21 cellular contexts compared by ENCODE assay signal in genomic region chr5:126377444-126377843, GRCh38. TPM values are rescaled to one million over a fixed set of nuclear protein-coding genes. Genes with fewer than 3 reads are reported as not detected.
DNase-seq lines count a peak whose midpoint lies in the region; ATAC-seq and TF ChIP-seq lines count a peak whose summit lies in the region.
"Had no signal": no experiment of that assay in that cellular context is flagged by ENCODE, and none has a peak within 500 bp of the region (broad histone marks: within the 10 kb centered on the region; RNA-seq: fewer than 3 reads in every experiment).

No MANE protein-coding gene starts in this region.

- intact Hi-C loops in Right ventricle myocardium superior (cut with DNase I): no loop called here

- H3K9me3 ChIP-seq in SK-N-MC (ENCODE audit: low read depth, low read length) (0 out of 2 replicates have a peak, but pooled peaks cover 2% of the 10 kb centered on the region), osteoblast (ENCODE audit: low read depth, low read length) (no peaks in the 10 kb centered on the region)

- DNase-seq in EL (peak; percentile 59), SK-N-MC (ENCODE audit: low read depth, low spot score) (no peak), dedifferentiated amniotic fluid mesenchymal stem cell (ENCODE audit: extremely low spot score) (peak; percentile 28), osteoblast (ENCODE audit: insufficient read length, low spot score, missing footprints) (no peak), activated gamma-delta T cell treated with Interleukin-2 at 50 U/mL for 16 hours (no peak), Right ventricle myocardium superior (no peak)
- DNase-seq in activated CD4-positive, alpha-beta T cell treated with anti-CD3 and anti-CD28 coated beads, Interleukin-2, amount 50 U/mL, for 4 hours: no peak
- DNase-seq: C1 segment of cervical spinal cord; CD8-positive, alpha-beta memory T cell; KBM-7; MV-4-11; NCI-H1417; NCI-H187; NCI-H2107; NCI-H2227 treated with DMSO at 0.1 percent for 48 hours; NCI-H524; NCI-H82; SHP77 treated with DMSO at 0.1 percent for 48 hours had no signal

- no peaks in the 10 kb centered on the region for H3K79me2 ChIP-seq in osteoblast (ENCODE audit: insufficient read depth, low read length)

- no peaks in the 10 kb centered on the region for H3K36me3 ChIP-seq in SK-N-MC (ENCODE audit: insufficient read depth, low read length)
- no peaks in the 10 kb centered on the region for H3K36me3 ChIP-seq in osteoblast (ENCODE audit: insufficient read depth, low read length)

- ATAC-seq in GM21528 (IDR thresholded peaks at IDR 0.05; ENCODE audit: low FRiP score, unreplicated experiment) (no peak), Right ventricle myocardium superior (ENCODE audit: poor library complexity) (no peak)
- ATAC-seq: GM23338, HCT116 had no signal

- H4K20me1 ChIP-seq in osteoblast (ENCODE audit: insufficient read depth, low read length): no peaks in the 10 kb centered on the region

- no peak for TF ChIP-seq CTCF in osteoblast (IDR thresholded peaks at IDR 0.05; ENCODE audit: extremely low read depth, low read depth, low read length)

- H3K27ac ChIP-seq in SK-N-MC: peak overlapping the region; percentile 48; the same call in 1 of the 2 replicates
- no peak overlapping the region for H3K27ac ChIP-seq in osteoblast (ENCODE audit: low read depth, low read length)

- no peak overlapping the region for H3K9ac ChIP-seq in SK-N-MC (ENCODE audit: insufficient read length)

- no peak overlapping the region for H3K4me3 ChIP-seq in SK-N-MC
- H3K4me3 ChIP-seq in osteoblast (ENCODE audit: insufficient read depth, low read length): no peak overlapping the region
- H3K4me3 ChIP-seq: GM23338 had no signal

- peak overlapping the region; percentile 70 for H2AFZ ChIP-seq in osteoblast (ENCODE audit: low read length)
- H2AFZ ChIP-seq: GM23338 had no signal

- peak overlapping the region; percentile 14 for H3K4me2 ChIP-seq in osteoblast (ENCODE audit: insufficient read depth, low read length)
- H3K4me2 ChIP-seq: GM23338 had no signal

- peaks cover 15% of the 10 kb centered on the region for H3K4me1 ChIP-seq in osteoblast (ENCODE audit: insufficient read depth, low read length)

- no peaks in the 10 kb centered on the region for H3K27me3 ChIP-seq in osteoblast (ENCODE audit: insufficient read depth, low read length)

RNA-seq across cellular contexts. Expression of gene GRAMD2B, which starts 45.8 kb away (rescaled TPM):
- total RNA-seq in osteoblast (89.8 and 94.6 TPM in 2 replicates), Right ventricle myocardium superior (25.4 TPM)

Comparison
In these comparisons a context has a peak if more than half of its experiments do, and no peak if none do; other contexts are left out.
1. DNase-seq: peak in EL (single experiment) and dedifferentiated amniotic fluid mesenchymal stem cell (single experiment); none in SK-N-MC (single experiment), osteoblast (single experiment), activated CD4-positive, alpha-beta T cell treated with anti-CD3 and anti-CD28 coated beads, Interleukin-2, amount 50 U/mL, for 4 hours (0 of 2), activated gamma-delta T cell treated with Interleukin-2 at 50 U/mL for 16 hours (single experiment) and Right ventricle myocardium superior (single experiment).